Comparison of ENCODE assay signal across 8 cellular contexts in genomic region chr14:34713681-34714319, GRCh38. TPM values are rescaled to one million over a fixed set of nuclear protein-coding genes. Genes with fewer than 3 reads are reported as not detected.
DNase-seq lines count a peak whose midpoint lies in the region; ATAC-seq and TF ChIP-seq lines count a peak whose summit lies in the region.

No MANE protein-coding gene starts in this region.

- 3% methylated on average over 33 of the region's 33 CpGs for WGBS in ectodermal cell, 2 experiments

- peaks cover 5% of the 10 kb centered on the region for H3K4me1 ChIP-seq in ectodermal cell (ENCODE audit: control insufficient read depth, insufficient read depth, low read length)

- DNase-seq in AG04450 (ENCODE audit: low read depth, low spot score) (no peak), HT1080 (ENCODE audit: low read depth) (peak; percentile 60), medulla oblongata (ENCODE audit: extremely low spot score) (peak; percentile 72), GF-D8 (lab: John Stamatoyannopoulos, UW) (no peak)
- DNase-seq in stimulated activated CD8-positive, alpha-beta memory T cell treated with anti-CD3 and anti-CD28 coated beads, Interleukin-7, amount 100 ng/mL, for 4 hours (ENCODE audit: low read depth in 2 of 2): peak; percentile 16 to 22

- H3K9me3 ChIP-seq in AG04450 (ENCODE audit: control insufficient read depth, insufficient read depth, low read length) (no peaks in the 10 kb centered on the region), ectodermal cell (ENCODE audit: control insufficient read depth, low read length) (no peaks in the 10 kb centered on the region)

- H3K4me3 ChIP-seq in AG04450 (ENCODE audit: low read depth, low read length) (peak overlapping the region; percentile 75), ectodermal cell (ENCODE audit: insufficient read depth, low read depth, low read length) (peak overlapping the region; percentile 73)

- TF ChIP-seq CTCF in AG04450 (IDR thresholded peaks at IDR 0.05; ENCODE audit: low read depth, low read length) (no peak), VCaP (conservative IDR thresholded peaks at IDR 0.05) (no peak)

- POLR2A ChIA-PET in AG04450 (lab: Yijun Ruan, JAX): interaction anchor here (1.8 to 2.6 kb wide), 2 partner anchors 9 to 14 kb away, joined by 10 to 29 read pairs; no protein-coding TSS in a partner anchor

- ATAC-seq in GM18511 (IDR thresholded peaks at IDR 0.05; ENCODE audit: unreplicated experiment): peak; percentile 27

- peaks cover 6% of the 10 kb centered on the region for H3K36me3 ChIP-seq in ectodermal cell (ENCODE audit: control insufficient read depth, insufficient read depth, low read length)

- H3K27ac ChIP-seq in AG04450 (ENCODE audit: low read depth, low read length) (peak overlapping the region; percentile 94), VCaP (peak overlapping the region; percentile 90), ectodermal cell (ENCODE audit: insufficient read depth, low read depth, low read length, poor library complexity, severe bottlenecking) (no peak overlapping the region)

- CTCF ChIA-PET in AG04450 (lab: Charles Lee): interaction anchor here (3.1 kb wide), 1 partner anchor 9 kb away, joined by 21 read pairs; no protein-coding TSS in a partner anchor

- H3K27me3 ChIP-seq in AG04450 (ENCODE audit: control insufficient read depth, insufficient read depth, low read length) (no peaks in the 10 kb centered on the region), ectodermal cell (ENCODE audit: control insufficient read depth, insufficient read depth, low read length, poor library complexity, severe bottlenecking) (peaks cover 8% of the 10 kb centered on the region)

RNA-seq across cellular contexts. Expression of gene CFL2, which starts 0.6 kb away (rescaled TPM):
- 163 and 229 TPM in 2 replicates for polyA plus RNA-seq in AG04450 (2011; rRNA removed)
- 56.6 and 121 TPM in 2 replicates for polyA minus RNA-seq in AG04450 (2011; rRNA and poly(A)+ RNA removed)
- total RNA-seq in HT1080 (2014; rRNA removed; shearing (Covaris generic)): 80.8 and 132 TPM in 2 replicates
- polyA plus RNA-seq in HT1080 (2015; cell fraction: cytosol; rRNA removed): 83.0 and 92.7 TPM in 2 replicates
- 48.6 and 49.2 TPM in 2 replicates for polyA plus RNA-seq in HT1080 (2015; cell fraction: nucleus; rRNA removed)
- polyA plus RNA-seq in ectodermal cell (2013, experiment 1 of 4): 35.3 TPM
- 28.8 TPM for polyA plus RNA-seq in ectodermal cell (2013, experiment 2 of 4)
- polyA plus RNA-seq in ectodermal cell (2013, experiment 3 of 4): 34.6 TPM
- polyA plus RNA-seq in ectodermal cell (2013, experiment 4 of 4): 32.6 TPM

Comparison
In these comparisons a context has a peak if more than half of its experiments do, and no peak if none do; other contexts are left out.
1. DNase-seq: peak in HT1080 (single experiment), medulla oblongata (single experiment) and stimulated activated CD8-positive, alpha-beta memory T cell treated with anti-CD3 and anti-CD28 coated beads, Interleukin-7, amount 100 ng/mL, for 4 hours (2 of 2); none in AG04450 (single experiment) and GF-D8 (single experiment).